14 cellular contexts compared by ENCODE assay signal in the genomic region with DNA sequence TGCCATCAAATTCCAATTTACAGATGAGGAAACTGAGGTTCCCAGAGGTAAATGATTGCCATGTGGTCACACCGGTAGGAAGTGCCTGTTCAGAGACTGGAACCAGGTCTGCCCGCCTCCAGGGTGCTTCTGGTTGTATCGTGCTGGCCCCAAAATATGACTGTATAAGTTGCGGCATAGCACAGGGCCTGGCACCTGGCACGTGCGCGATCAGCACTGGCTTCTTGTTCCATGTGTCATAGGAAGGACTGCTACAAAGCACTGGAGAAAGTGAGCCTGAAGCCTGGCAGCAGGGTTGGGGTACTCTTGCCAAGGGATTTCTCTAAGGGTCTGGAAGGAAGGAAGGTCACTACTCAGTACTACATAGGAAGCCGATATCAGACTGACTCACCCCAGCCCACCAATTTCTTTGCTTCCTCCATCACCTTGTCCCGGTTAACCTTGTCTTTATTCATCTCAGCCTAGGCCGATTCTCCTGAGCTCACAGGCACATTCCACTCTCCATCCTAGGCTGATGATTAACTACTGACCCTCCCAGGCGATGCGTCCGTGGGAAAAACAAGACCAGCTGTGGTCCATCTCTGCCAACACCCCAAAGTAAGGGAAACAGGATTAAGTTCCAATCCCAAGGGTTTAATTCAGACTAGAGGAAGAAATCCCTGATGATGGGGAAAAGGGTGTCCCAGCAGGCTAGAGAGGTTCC. TPM values are rescaled to one million over a fixed set of nuclear protein-coding genes. Genes with fewer than 3 reads are reported as not detected.
A peak's percentile ranks its signal among the peaks of the same experiment; 100 is the strongest.
DNase-seq lines count a peak whose midpoint lies in the region; ATAC-seq and TF ChIP-seq lines count a peak whose summit lies in the region.
"Had no signal": no experiment of that assay in that cellular context is flagged by ENCODE, and none has a peak within 500 bp of the region (broad histone marks: within the 10 kb centered on the region; RNA-seq: fewer than 3 reads in every experiment).

No MANE protein-coding gene starts in this region.

- H3K36me3 ChIP-seq in upper lobe of left lung = no peaks in the 10 kb centered on the region
- H3K36me3 ChIP-seq: SJSA1 had no signal

- no peak for TF ChIP-seq POLR2A in upper lobe of left lung (IDR thresholded peaks at IDR 0.05)

- peaks cover 4% of the 10 kb centered on the region for H3K27me3 Mint-ChIP-seq in activated T-cell treated with anti-CD3 and anti-CD28 coated beads, Interleukin-2, amount 50 U/mL, for 4 hours (ENCODE audit: low read depth)

- peak in 1 of 4 donors; percentile 7 for TF ChIP-seq EP300 in upper lobe of left lung (IDR thresholded peaks at IDR 0.05)

- H3K4me1 ChIP-seq in upper lobe of left lung = peaks cover 6 to 38% (median 20%) of the 10 kb centered on the region in 4 donors
- H3K4me1 ChIP-seq: SJSA1 had no signal

- H3K9me3 Mint-ChIP-seq in activated T-cell treated with anti-CD3 and anti-CD28 coated beads, Interleukin-2, amount 50 U/mL, for 4 hours = no peaks in the 10 kb centered on the region

- no peaks in the 10 kb centered on the region for H3K9me3 ChIP-seq in upper lobe of left lung
- H3K9me3 ChIP-seq: SJSA1 had no signal

- no peak for ATAC-seq in activated T-cell treated with anti-CD3 and anti-CD28 coated beads, Interleukin-2, amount 50 U/mL, for 4 hours
- no peak for ATAC-seq in upper lobe of left lung (ENCODE audit: low FRiP score in 2 of 2)
- ATAC-seq in GM19452 (IDR thresholded peaks at IDR 0.05; ENCODE audit: unreplicated experiment) = no peak
- ATAC-seq: left lobe of liver had no signal

- peak overlapping the region; percentile 95 for H3K4me3 Mint-ChIP-seq in activated T-cell treated with anti-CD3 and anti-CD28 coated beads, Interleukin-2, amount 50 U/mL, for 4 hours

- TF ChIP-seq CTCF in HL-60 (IDR thresholded peaks at IDR 0.05; ENCODE audit: insufficient read depth, low read length) (no peak), dorsolateral prefrontal cortex (IDR thresholded peaks at IDR 0.05 in 54 of 56, conservative IDR thresholded peaks at IDR 0.05 in 2 of 56; ENCODE audit: low read depth in 1 of 56, partially characterized antibody in 56 of 56) (no peak), upper lobe of left lung (IDR thresholded peaks at IDR 0.05) (no peak)

- peaks cover 77% of the 10 kb centered on the region for H3K4me1 Mint-ChIP-seq in activated T-cell treated with anti-CD3 and anti-CD28 coated beads, Interleukin-2, amount 50 U/mL, for 4 hours (ENCODE audit: low read depth)

- intact Hi-C loops in dorsolateral prefrontal cortex (cut with DNase I) = no loop called here

- no peak overlapping the region for H3K27ac ChIP-seq in HL-60 (replicated peaks)
- H3K27ac ChIP-seq in dorsolateral prefrontal cortex = peak overlapping the region in 25 of 59 donors; percentile 7 to 92 (median 84)
- peak overlapping the region in 2 of 4 donors; percentile 78 to 84 for H3K27ac ChIP-seq in upper lobe of left lung
- H3K27ac ChIP-seq: SJSA1 had no signal

- 48 to 66% methylated on average over 6 to 13 of the region's 13 CpGs for whole genome bisulfite sequencing in upper lobe of left lung, 2 donors

- H3K36me3 Mint-ChIP-seq in activated T-cell treated with anti-CD3 and anti-CD28 coated beads, Interleukin-2, amount 50 U/mL, for 4 hours (ENCODE audit: insufficient read depth) = peaks cover 28% of the 10 kb centered on the region

- H3K4me3 ChIP-seq in HL-60 (replicated peaks; ENCODE audit: insufficient read depth, low read length) (peak overlapping the region; percentile 91), dorsolateral prefrontal cortex (peak overlapping the region in 53 of 59 donors; percentile 2 to 78 (median 65)), upper lobe of left lung (peak overlapping the region in 2 of 4 donors; percentile 6 to 59)
- H3K4me3 ChIP-seq: SJSA1 had no signal

- no peak for DNase-seq in activated T-cell treated with anti-CD3 and anti-CD28 coated beads, Interleukin-2, amount 50 U/mL, for 4 hours
- DNase-seq in activated T-cell treated with anti-CD3 and anti-CD28 coated beads, Interleukin-2, amount 50 U/mL, for 48 hours = no peak
- no peak for DNase-seq in HL-60 (ENCODE audit: low read depth in 1 of 2, low spot score in 1 of 2)
- no peak for DNase-seq in dorsolateral prefrontal cortex
- peak; percentile 57 for DNase-seq in pulmonary artery endothelial cell (ENCODE audit: low read depth, low spot score)
- no peak for DNase-seq in inferior parietal cortex (ENCODE audit: extremely low spot score)
- DNase-seq in upper lobe of left lung = no peak
- DNase-seq: activated CD8-positive, alpha-beta memory T cell treated with anti-CD3 and anti-CD28 coated beads, Interleukin-2, amount 50 U/mL, for 48 hours; DMS 273 treated with DMSO at 0.1 percent for 48 hours; NCI-H1048; NCI-H2171 had no signal

- H3K27me3 ChIP-seq in HL-60 (ENCODE audit: insufficient read depth, poor library complexity, severe bottlenecking) (no peaks in the 10 kb centered on the region), dorsolateral prefrontal cortex (peaks cover 0 to 38% (median 0%) of the 10 kb centered on the region in 45 donors), upper lobe of left lung (peaks cover 0 to 14% (median 7%) of the 10 kb centered on the region in 4 donors)

RNA-seq across cellular contexts. Expression of a gene that starts 1.8 kb away (rescaled TPM):
- total RNA-seq in activated T-cell treated with anti-CD3 and anti-CD28 coated beads, Interleukin-2, amount 50 U/mL, for 4 hours = 10 to 100 TPM; 25.3 to 56.1 (median 31.1) TPM
- total RNA-seq in dorsolateral prefrontal cortex (10 to 100 TPM in 119 of 120 experiments, 1 to 10 TPM in 1; 8.7 to 45.7 (median 25.9) TPM), pulmonary artery endothelial cell (0.26 TPM in 1 of 2 replicates, not detected in the other), upper lobe of left lung (10 to 100 TPM in 2 of 6 donors, 1 to 10 TPM in 4; 3.8 to 16.8 (median 7.8) TPM)
- total RNA-seq: SJSA1 had no signal
